32 cellular contexts compared by ENCODE assay signal in genomic region chr3:58742239-58742638, GRCh38.
"Had no signal": no experiment of that assay in that cellular context is flagged by ENCODE, and none has a peak within 500 bp of the region (broad histone marks: within the 10 kb centered on the region; RNA-seq: fewer than 3 reads in every experiment).

No MANE protein-coding gene starts in this region.

- ATAC-seq: activated CD4-positive, alpha-beta T cell treated with anti-CD3 and anti-CD28 coated beads for 36 hours; activated CD4-positive, CD25-positive, alpha-beta regulatory T cell treated with anti-CD3 and anti-CD28 coated beads, Interleukin-2, amount 50 U/mL, for 24 hours; activated CD8-positive, alpha-beta T cell treated with anti-CD3 and anti-CD28 coated beads, Interleukin-2, amount 10 ng/mL, durations not matched to agents 7 days and 5 days; WTC11 had no signal

- H3K9me3 Mint-ChIP-seq: activated CD4-positive, alpha-beta T cell treated with anti-CD3 and anti-CD28 coated beads, Interleukin-2, amount 10 ng/mL, durations not matched to agents 7 days and 5 days; activated naive CD4-positive, alpha-beta T cell treated with anti-CD3 and anti-CD28 coated beads, Interleukin-2, amount 50 U/mL, for 24 hours; activated naive CD8-positive, alpha-beta T cell treated with anti-CD3 and anti-CD28 coated beads, Interleukin-2, amount 10 ng/mL, durations not matched to agents 7 days and 5 days; activated T-cell treated with anti-CD3 and anti-CD28 coated beads, Interleukin-2, amount 50 U/mL, for 24 hours; activated T-helper 2 cell treated with anti-CD3 and anti-CD28 coated beads, Interferon-gamma antibody, Interleukin-2, Interleukin-4, amounts not matched to agents 10 μg/mL and 5 μg/mL and 100 μg/mL, durations not matched to agents 14 hours and 24 hours and 36 hours; central memory CD8-positive, alpha-beta T cell; T-helper 2 cell treated with Interferon-gamma antibody and Interleukin-4, amounts not matched to agents 5 μg/mL and 100 μg/mL, for 36 hours; WTC11 had no signal

- H3K27ac Mint-ChIP-seq: activated CD4-positive, alpha-beta T cell treated with anti-CD3 and anti-CD28 coated beads for 36 hours; activated CD4-positive, alpha-beta T cell treated with anti-CD3 and anti-CD28 coated beads, Interleukin-2, amount 10 ng/mL, durations not matched to agents 7 days and 5 days; activated CD8-positive, alpha-beta T cell treated with anti-CD3 and anti-CD28 coated beads, Interleukin-2, amount 10 ng/mL, durations not matched to agents 7 days and 5 days; activated naive CD4-positive, alpha-beta T cell treated with anti-CD3 and anti-CD28 coated beads, Interleukin-2, amount 50 U/mL, for 24 hours; activated naive CD8-positive, alpha-beta T cell treated with anti-CD3 and anti-CD28 coated beads, Interleukin-2, amount 10 ng/mL, durations not matched to agents 7 days and 5 days; activated T-cell treated with anti-CD3 and anti-CD28 coated beads, Interleukin-2, amount 50 U/mL, for 24 hours; activated T-helper 2 cell treated with anti-CD3 and anti-CD28 coated beads, Interferon-gamma antibody, Interleukin-2, Interleukin-4, amounts not matched to agents 10 μg/mL and 5 μg/mL and 100 μg/mL, durations not matched to agents 14 hours and 24 hours and 36 hours; T-helper 2 cell treated with Interferon-gamma antibody and Interleukin-4, amounts not matched to agents 5 μg/mL and 100 μg/mL, for 36 hours; WTC11 had no signal

- H3K4me3 ChIP-seq: ascending aorta, cardiac muscle cell had no signal

- H3K27me3 ChIP-seq: ascending aorta, cardiac muscle cell had no signal

- DNase-seq: activated CD4-positive, alpha-beta T cell treated with anti-CD3 and anti-CD28 coated beads for 36 hours; activated CD4-positive, alpha-beta T cell treated with anti-CD3 and anti-CD28 coated beads, Interleukin-2, amount 10 ng/mL, durations not matched to agents 7 days and 5 days; activated CD4-positive, alpha-beta T cell treated with anti-CD3 and anti-CD28 coated beads, Interleukin-2, amount 50 U/mL, for 48 hours; activated CD8-positive, alpha-beta T cell treated with anti-CD3 and anti-CD28 coated beads, Interleukin-2, amount 10 ng/mL, durations not matched to agents 7 days and 5 days; activated gamma-delta T cell; activated naive CD4-positive, alpha-beta T cell treated with Interleukin-2 at 50 U/mL for 16 hours; activated naive CD8-positive, alpha-beta T cell treated with anti-CD3 and anti-CD28 coated beads, Interleukin-2, amount 10 ng/mL, durations not matched to agents 7 days and 5 days; activated T-cell treated with anti-CD3 and anti-CD28 coated beads, Interleukin-2, amount 50 U/mL, for 24 hours; amygdala; MM.1S; MV-4-11; NCI-H1092; NCI-H1417; NCI-H146; NCI-H187; NCI-H2029 treated with DMSO at 0.1 percent for 48 hours; NCI-H2107; NCI-H2171; NCI-H510A; NCI-H526; NCI-H748 treated with DMSO at 0.1 percent for 48 hours; NK-92 treated with Interleukin-12 subunit alpha and Interleukin-12 subunit beta, amount 100 ng/mL, for 24 hours; Right ventricle myocardium superior; SW 1271 had no signal

- H3K9me3 ChIP-seq: ascending aorta had no signal

- H3K36me3 Mint-ChIP-seq: activated naive CD4-positive, alpha-beta T cell treated with anti-CD3 and anti-CD28 coated beads, Interleukin-2, amount 50 U/mL, for 24 hours; WTC11 had no signal

- H3K4me1 Mint-ChIP-seq: activated CD4-positive, alpha-beta T cell treated with anti-CD3 and anti-CD28 coated beads for 36 hours; activated CD4-positive, alpha-beta T cell treated with anti-CD3 and anti-CD28 coated beads, Interleukin-2, amount 10 ng/mL, durations not matched to agents 7 days and 5 days; activated naive CD4-positive, alpha-beta T cell treated with anti-CD3 and anti-CD28 coated beads, Interleukin-2, amount 50 U/mL, for 24 hours; activated naive CD8-positive, alpha-beta T cell treated with anti-CD3 and anti-CD28 coated beads, Interleukin-2, amount 10 ng/mL, durations not matched to agents 7 days and 5 days; central memory CD8-positive, alpha-beta T cell; WTC11 had no signal

- H3K27ac ChIP-seq: ascending aorta, cardiac muscle cell had no signal

- H3K4me3 Mint-ChIP-seq: activated CD4-positive, alpha-beta T cell treated with anti-CD3 and anti-CD28 coated beads for 36 hours; activated CD4-positive, alpha-beta T cell treated with anti-CD3 and anti-CD28 coated beads, Interleukin-2, amount 10 ng/mL, durations not matched to agents 7 days and 5 days; activated CD8-positive, alpha-beta T cell treated with anti-CD3 and anti-CD28 coated beads, Interleukin-2, amount 10 ng/mL, durations not matched to agents 7 days and 5 days; activated naive CD4-positive, alpha-beta T cell treated with anti-CD3 and anti-CD28 coated beads, Interleukin-2, amount 50 U/mL, for 24 hours; activated naive CD8-positive, alpha-beta T cell treated with anti-CD3 and anti-CD28 coated beads, Interleukin-2, amount 10 ng/mL, durations not matched to agents 7 days and 5 days; activated T-cell treated with anti-CD3 and anti-CD28 coated beads, Interleukin-2, amount 50 U/mL, for 24 hours; central memory CD8-positive, alpha-beta T cell; T-helper 2 cell treated with Interferon-gamma antibody and Interleukin-4, amounts not matched to agents 5 μg/mL and 100 μg/mL, for 36 hours; WTC11 had no signal
